1 cellular context compared by ENCODE assay signal in the genomic region with DNA sequence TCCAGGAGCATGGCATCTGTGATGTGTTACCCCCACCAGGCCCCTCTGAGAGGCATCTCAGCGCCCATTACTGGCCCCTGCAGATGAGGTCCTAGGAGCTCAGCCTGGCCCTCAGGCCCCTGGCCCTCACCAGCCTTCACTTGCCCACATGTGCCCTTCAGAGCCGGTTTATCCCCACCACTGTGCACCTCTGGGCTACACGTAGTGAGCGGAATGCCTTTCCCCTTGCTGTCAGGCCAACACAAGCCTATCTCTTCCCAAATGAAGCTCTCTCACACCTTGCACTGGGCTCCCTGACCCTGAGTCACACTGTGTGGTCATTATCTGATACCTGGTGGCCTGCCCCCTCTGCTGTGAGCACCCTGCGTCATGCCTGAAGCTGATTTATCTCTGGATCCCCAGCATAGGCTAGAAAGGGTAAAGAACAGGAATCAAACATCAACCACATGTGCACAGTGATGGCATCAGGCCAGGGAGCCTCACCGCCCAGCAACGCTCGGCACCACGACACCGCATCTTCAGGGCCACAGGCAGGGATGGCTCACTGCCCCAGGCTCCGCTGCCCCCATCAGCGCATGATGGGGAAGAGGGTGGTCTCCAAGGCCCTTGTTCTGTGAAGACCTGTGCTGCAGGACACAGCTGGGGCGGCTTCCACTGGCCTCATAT.
TF ChIP-seq lines count a peak whose summit lies in the region.

No MANE protein-coding gene starts in this region.

TF ChIP-seq in K562, 482 proteins besides CTCF, POLR2A, EP300 and RAD21 (continued from another document):
- TF ChIP-seq, protein P1, sequence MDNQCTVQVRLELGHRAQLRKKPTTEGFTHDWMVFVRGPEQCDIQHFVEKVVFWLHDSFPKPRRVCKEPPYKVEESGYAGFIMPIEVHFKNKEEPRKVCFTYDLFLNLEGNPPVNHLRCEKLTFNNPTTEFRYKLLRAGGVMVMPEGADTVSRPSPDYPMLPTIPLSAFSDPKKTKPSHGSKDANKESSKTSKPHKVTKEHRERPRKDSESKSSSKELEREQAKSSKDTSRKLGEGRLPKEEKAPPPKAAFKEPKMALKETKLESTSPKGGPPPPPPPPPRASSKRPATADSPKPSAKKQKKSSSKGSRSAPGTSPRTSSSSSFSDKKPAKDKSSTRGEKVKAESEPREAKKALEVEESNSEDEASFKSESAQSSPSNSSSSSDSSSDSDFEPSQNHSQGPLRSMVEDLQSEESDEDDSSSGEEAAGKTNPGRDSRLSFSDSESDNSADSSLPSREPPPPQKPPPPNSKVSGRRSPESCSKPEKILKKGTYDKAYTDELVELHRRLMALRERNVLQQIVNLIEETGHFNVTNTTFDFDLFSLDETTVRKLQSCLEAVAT (IDR thresholded peaks at IDR 0.05), result no peak
- peak; percentile 59 for TF ChIP-seq CREM (IDR thresholded peaks at IDR 0.05; ENCODE audit: low read depth)
- TF ChIP-seq ATF1 (CRISPR knock-in tag; IDR thresholded peaks at IDR 0.05), result no peak
- peak; percentile 51; the same call in 1 of the 2 replicates for TF ChIP-seq ATF1 (tag; IDR thresholded peaks at IDR 0.05)
- TF ChIP-seq ZEB2 (IDR thresholded peaks at IDR 0.05), result 0 out of 2 replicates have a peak, but pooled peaks have one; percentile 27
- TF ChIP-seq ARID1B (IDR thresholded peaks at IDR 0.05), result peak; percentile 47; the same call in 1 of the 2 replicates
- peak; percentile 43; the same call in 1 of the 2 replicates for TF ChIP-seq TAL1 (IDR thresholded peaks at IDR 0.05)
- peak; percentile 12; the same call in 1 of the 2 replicates for TF ChIP-seq NCOR1 (IDR thresholded peaks at IDR 0.05)
- TF ChIP-seq TCFL5 (CRISPR knock-in tag; conservative IDR thresholded peaks at IDR 0.05), result no peak
- TF ChIP-seq, protein P2, sequence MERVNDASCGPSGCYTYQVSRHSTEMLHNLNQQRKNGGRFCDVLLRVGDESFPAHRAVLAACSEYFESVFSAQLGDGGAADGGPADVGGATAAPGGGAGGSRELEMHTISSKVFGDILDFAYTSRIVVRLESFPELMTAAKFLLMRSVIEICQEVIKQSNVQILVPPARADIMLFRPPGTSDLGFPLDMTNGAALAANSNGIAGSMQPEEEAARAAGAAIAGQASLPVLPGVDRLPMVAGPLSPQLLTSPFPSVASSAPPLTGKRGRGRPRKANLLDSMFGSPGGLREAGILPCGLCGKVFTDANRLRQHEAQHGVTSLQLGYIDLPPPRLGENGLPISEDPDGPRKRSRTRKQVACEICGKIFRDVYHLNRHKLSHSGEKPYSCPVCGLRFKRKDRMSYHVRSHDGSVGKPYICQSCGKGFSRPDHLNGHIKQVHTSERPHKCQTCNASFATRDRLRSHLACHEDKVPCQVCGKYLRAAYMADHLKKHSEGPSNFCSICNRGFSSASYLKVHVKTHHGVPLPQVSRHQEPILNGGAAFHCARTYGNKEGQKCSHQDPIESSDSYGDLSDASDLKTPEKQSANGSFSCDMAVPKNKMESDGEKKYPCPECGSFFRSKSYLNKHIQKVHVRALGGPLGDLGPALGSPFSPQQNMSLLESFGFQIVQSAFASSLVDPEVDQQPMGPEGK (CRISPR knock-in tag; IDR thresholded peaks at IDR 0.05; ENCODE audit: borderline replicate concordance), result no peak
- TF ChIP-seq RCOR1 (IDR thresholded peaks at IDR 0.05; ENCODE audit: borderline replicate concordance in 1 of 2, low read depth in 2 of 2, low read length in 2 of 2), result peak in 1 of 2 experiments; percentile 52; a peak in 2 of 4 replicates
- no peak for TF ChIP-seq LARP7 (IDR thresholded peaks at IDR 0.05)
- peak; percentile 42; the same call in 1 of the 2 replicates for TF ChIP-seq NFE2 (IDR thresholded peaks at IDR 0.05; ENCODE audit: low read depth)
